In genomic region chr7:70241776-70242175, GRCh38 we compare ENCODE assay signal across 1 cellular context.
TF ChIP-seq lines count a peak whose summit lies in the region.

No MANE protein-coding gene starts in this region.

TF ChIP-seq in GM23338, 12 proteins besides CTCF, POLR2A, EP300 and RAD21 (continued from another document):
- TF ChIP-seq, protein P1, sequence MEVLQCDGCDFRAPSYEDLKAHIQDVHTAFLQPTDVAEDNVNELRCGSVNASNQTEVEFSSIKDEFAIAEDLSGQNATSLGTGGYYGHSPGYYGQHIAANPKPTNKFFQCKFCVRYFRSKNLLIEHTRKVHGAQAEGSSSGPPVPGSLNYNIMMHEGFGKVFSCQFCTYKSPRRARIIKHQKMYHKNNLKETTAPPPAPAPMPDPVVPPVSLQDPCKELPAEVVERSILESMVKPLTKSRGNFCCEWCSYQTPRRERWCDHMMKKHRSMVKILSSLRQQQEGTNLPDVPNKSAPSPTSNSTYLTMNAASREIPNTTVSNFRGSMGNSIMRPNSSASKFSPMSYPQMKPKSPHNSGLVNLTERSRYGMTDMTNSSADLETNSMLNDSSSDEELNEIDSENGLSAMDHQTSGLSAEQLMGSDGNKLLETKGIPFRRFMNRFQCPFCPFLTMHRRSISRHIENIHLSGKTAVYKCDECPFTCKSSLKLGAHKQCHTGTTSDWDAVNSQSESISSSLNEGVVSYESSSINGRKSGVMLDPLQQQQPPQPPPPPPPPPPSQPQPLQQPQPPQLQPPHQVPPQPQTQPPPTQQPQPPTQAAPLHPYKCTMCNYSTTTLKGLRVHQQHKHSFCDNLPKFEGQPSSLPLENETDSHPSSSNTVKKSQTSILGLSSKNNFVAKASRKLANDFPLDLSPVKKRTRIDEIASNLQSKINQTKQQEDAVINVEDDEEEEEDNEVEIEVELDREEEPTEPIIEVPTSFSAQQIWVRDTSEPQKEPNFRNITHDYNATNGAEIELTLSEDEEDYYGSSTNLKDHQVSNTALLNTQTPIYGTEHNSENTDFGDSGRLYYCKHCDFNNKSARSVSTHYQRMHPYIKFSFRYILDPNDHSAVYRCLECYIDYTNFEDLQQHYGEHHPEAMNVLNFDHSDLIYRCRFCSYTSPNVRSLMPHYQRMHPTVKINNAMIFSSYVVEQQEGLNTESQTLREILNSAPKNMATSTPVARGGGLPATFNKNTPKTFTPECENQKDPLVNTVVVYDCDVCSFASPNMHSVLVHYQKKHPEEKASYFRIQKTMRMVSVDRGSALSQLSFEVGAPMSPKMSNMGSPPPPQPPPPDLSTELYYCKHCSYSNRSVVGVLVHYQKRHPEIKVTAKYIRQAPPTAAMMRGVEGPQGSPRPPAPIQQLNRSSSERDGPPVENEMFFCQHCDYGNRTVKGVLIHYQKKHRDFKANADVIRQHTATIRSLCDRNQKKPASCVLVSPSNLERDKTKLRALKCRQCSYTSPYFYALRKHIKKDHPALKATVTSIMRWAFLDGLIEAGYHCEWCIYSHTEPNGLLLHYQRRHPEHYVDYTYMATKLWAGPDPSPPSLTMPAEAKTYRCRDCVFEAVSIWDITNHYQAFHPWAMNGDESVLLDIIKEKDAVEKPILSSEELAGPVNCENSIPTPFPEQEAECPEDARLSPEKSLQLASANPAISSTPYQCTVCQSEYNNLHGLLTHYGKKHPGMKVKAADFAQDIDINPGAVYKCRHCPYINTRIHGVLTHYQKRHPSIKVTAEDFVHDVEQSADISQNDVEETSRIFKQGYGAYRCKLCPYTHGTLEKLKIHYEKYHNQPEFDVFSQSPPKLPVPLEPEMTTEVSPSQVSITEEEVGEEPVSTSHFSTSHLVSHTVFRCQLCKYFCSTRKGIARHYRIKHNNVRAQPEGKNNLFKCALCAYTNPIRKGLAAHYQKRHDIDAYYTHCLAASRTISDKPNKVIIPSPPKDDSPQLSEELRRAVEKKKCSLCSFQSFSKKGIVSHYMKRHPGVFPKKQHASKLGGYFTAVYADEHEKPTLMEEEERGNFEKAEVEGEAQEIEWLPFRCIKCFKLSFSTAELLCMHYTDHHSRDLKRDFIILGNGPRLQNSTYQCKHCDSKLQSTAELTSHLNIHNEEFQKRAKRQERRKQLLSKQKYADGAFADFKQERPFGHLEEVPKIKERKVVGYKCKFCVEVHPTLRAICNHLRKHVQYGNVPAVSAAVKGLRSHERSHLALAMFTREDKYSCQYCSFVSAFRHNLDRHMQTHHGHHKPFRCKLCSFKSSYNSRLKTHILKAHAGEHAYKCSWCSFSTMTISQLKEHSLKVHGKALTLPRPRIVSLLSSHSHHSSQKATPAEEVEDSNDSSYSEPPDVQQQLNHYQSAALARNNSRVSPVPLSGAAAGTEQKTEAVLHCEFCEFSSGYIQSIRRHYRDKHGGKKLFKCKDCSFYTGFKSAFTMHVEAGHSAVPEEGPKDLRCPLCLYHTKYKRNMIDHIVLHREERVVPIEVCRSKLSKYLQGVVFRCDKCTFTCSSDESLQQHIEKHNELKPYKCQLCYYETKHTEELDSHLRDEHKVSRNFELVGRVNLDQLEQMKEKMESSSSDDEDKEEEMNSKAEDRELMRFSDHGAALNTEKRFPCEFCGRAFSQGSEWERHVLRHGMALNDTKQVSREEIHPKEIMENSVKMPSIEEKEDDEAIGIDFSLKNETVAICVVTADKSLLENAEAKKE (CRISPR knock-in tag; IDR thresholded peaks at IDR 0.05) = no peak
